1 cellular context compared by ENCODE assay signal in the genomic region with DNA sequence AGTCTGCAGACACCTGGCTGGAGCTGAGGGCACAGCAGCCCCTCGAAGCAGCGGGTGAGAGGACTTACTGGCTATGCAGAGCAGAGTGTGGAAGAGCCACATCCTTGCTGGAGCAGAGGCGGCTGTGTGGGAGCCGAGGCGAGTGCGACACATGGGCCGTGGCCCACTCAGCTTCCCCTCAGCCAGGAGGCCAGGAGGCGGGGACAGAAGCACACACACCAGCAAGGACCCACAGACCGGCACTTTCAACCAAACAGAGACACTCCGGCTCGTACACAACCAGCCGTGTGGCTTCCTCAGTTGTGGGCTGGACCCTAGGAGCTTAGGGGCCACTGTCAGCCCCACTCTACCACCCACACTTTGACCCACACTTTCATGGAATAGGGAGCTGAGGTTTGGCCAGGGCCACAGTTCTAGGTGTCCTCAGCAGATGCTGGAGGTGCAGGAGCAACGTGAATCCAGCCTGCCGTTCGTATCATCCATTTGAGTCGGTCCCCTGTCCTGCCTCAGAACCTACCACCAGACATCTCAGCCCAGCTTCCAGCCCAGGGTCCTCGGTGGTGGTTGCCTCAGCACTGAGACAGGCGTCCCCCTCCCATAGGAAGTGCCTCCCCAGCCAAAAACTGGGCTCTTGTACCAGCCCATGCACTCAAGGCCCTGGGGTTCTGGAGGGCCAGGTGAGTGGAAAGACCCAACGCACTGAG.
A peak's percentile ranks its signal among the peaks of the same experiment; 100 is the strongest.
TF ChIP-seq lines count a peak whose summit lies in the region.

Gene ITGAE, minus strand, starts transcription at position 146 of the 704 bp plus-strand sequence. Its CDS starts 44 bp downstream, at position 102.

TF ChIP-seq in HepG2, 621 proteins besides CTCF, POLR2A, EP300 and RAD21 (continues in another document):
- TF ChIP-seq HNF4G (IDR thresholded peaks at IDR 0.05; ENCODE audit: borderline replicate concordance, low read depth, low read length) (no peak), HNF4G (CRISPR knock-in tag; IDR thresholded peaks at IDR 0.05; ENCODE audit: borderline replicate concordance, low read depth) (0 out of 2 replicates have a peak, but pooled peaks have one; percentile 62), ZNF768 (CRISPR knock-in tag; IDR thresholded peaks at IDR 0.05) (peak; percentile 30; the same call in 1 of the 2 replicates), THYN1 (CRISPR knock-in tag; IDR thresholded peaks at IDR 0.05; ENCODE audit: borderline replicate concordance, low read depth) (no peak), ZNF326 (CRISPR knock-in tag; IDR thresholded peaks at IDR 0.05; ENCODE audit: borderline replicate concordance) (0 out of 2 replicates have a peak, but pooled peaks have one; percentile 4), ZNF562 (CRISPR knock-in tag; IDR thresholded peaks at IDR 0.05; ENCODE audit: borderline replicate concordance) (no peak), GABPB1 (CRISPR knock-in tag; IDR thresholded peaks at IDR 0.05) (0 out of 2 replicates have a peak, but pooled peaks have one; percentile 22), HNRNPLL (IDR thresholded peaks at IDR 0.05; ENCODE audit: low read depth, low read length, poor library complexity, severe bottlenecking) (peak; percentile 24), NFE2L1 (CRISPR knock-in tag; IDR thresholded peaks at IDR 0.05; ENCODE audit: borderline replicate concordance) (0 out of 2 replicates have a peak, but pooled peaks have one; percentile 36), EEA1 (CRISPR knock-in tag; IDR thresholded peaks at IDR 0.05; ENCODE audit: borderline replicate concordance) (0 out of 2 replicates have a peak, but pooled peaks have one; percentile 20), TBX2 (CRISPR knock-in tag; IDR thresholded peaks at IDR 0.05; ENCODE audit: borderline replicate concordance) (0 out of 2 replicates have a peak, but pooled peaks have one; percentile 11), ZNF660 (CRISPR knock-in tag; IDR thresholded peaks at IDR 0.05; ENCODE audit: borderline replicate concordance, low read depth) (no peak), SMAD1 (CRISPR knock-in tag; IDR thresholded peaks at IDR 0.05; ENCODE audit: borderline replicate concordance, low read depth) (0 out of 2 replicates have a peak, but pooled peaks have one; percentile 43), ZNF567 (CRISPR knock-in tag; IDR thresholded peaks at IDR 0.05; ENCODE audit: borderline replicate concordance) (0 out of 2 replicates have a peak, but pooled peaks have one; percentile 51), ZNF713 (CRISPR knock-in tag; IDR thresholded peaks at IDR 0.05) (0 out of 2 replicates have a peak, but pooled peaks have one; percentile 59), ZNF318 (CRISPR knock-in tag; IDR thresholded peaks at IDR 0.05) (0 out of 2 replicates have a peak, but pooled peaks have one; percentile 22), SRSF1 (optimal IDR thresholded peaks at IDR 0.05; ENCODE audit: low read depth, low read length) (peak; percentile 39), ZFY (CRISPR knock-in tag; IDR thresholded peaks at IDR 0.05) (peak; percentile 35; the same call in 1 of the 2 replicates), MYC (CRISPR knock-in tag; IDR thresholded peaks at IDR 0.05; ENCODE audit: borderline replicate concordance) (0 out of 2 replicates have a peak, but pooled peaks have one; percentile 29), ZNF639 (CRISPR knock-in tag; conservative IDR thresholded peaks at IDR 0.05) (no peak), ZNF343 (CRISPR knock-in tag; IDR thresholded peaks at IDR 0.05) (no peak), JARID2 (CRISPR knock-in tag; IDR thresholded peaks at IDR 0.05; ENCODE audit: insufficient replicate concordance) (no peak), SPEN (CRISPR knock-in tag; IDR thresholded peaks at IDR 0.05; ENCODE audit: low read depth) (no peak), EED (CRISPR knock-in tag; IDR thresholded peaks at IDR 0.05) (0 out of 2 replicates have a peak, but pooled peaks have one; percentile 13), AGO2 (optimal IDR thresholded peaks at IDR 0.05; ENCODE audit: low read depth, low read length) (peak; percentile 48), ELF1 (CRISPR knock-in tag; IDR thresholded peaks at IDR 0.05) (no peak), KLF13 (CRISPR knock-in tag; IDR thresholded peaks at IDR 0.05) (0 out of 2 replicates have a peak, but pooled peaks have one; percentile 71)
- TF ChIP-seq, protein P1, sequence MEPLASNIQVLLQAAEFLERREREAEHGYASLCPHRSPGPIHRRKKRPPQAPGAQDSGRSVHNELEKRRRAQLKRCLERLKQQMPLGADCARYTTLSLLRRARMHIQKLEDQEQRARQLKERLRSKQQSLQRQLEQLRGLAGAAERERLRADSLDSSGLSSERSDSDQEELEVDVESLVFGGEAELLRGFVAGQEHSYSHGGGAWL (CRISPR knock-in tag; IDR thresholded peaks at IDR 0.05) = 0 out of 2 replicates have a peak, but pooled peaks have one; percentile 27
- TF ChIP-seq, protein P2, sequence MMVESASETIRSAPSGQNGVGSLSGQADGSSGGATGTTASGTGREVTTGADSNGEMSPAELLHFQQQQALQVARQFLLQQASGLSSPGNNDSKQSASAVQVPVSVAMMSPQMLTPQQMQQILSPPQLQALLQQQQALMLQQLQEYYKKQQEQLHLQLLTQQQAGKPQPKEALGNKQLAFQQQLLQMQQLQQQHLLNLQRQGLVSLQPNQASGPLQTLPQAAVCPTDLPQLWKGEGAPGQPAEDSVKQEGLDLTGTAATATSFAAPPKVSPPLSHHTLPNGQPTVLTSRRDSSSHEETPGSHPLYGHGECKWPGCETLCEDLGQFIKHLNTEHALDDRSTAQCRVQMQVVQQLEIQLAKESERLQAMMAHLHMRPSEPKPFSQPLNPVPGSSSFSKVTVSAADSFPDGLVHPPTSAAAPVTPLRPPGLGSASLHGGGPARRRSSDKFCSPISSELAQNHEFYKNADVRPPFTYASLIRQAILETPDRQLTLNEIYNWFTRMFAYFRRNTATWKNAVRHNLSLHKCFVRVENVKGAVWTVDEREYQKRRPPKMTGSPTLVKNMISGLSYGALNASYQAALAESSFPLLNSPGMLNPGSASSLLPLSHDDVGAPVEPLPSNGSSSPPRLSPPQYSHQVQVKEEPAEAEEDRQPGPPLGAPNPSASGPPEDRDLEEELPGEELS (CRISPR knock-in tag; IDR thresholded peaks at IDR 0.05) = 0 out of 2 replicates have a peak, but pooled peaks have one; percentile 8
- TF ChIP-seq, protein P3, sequence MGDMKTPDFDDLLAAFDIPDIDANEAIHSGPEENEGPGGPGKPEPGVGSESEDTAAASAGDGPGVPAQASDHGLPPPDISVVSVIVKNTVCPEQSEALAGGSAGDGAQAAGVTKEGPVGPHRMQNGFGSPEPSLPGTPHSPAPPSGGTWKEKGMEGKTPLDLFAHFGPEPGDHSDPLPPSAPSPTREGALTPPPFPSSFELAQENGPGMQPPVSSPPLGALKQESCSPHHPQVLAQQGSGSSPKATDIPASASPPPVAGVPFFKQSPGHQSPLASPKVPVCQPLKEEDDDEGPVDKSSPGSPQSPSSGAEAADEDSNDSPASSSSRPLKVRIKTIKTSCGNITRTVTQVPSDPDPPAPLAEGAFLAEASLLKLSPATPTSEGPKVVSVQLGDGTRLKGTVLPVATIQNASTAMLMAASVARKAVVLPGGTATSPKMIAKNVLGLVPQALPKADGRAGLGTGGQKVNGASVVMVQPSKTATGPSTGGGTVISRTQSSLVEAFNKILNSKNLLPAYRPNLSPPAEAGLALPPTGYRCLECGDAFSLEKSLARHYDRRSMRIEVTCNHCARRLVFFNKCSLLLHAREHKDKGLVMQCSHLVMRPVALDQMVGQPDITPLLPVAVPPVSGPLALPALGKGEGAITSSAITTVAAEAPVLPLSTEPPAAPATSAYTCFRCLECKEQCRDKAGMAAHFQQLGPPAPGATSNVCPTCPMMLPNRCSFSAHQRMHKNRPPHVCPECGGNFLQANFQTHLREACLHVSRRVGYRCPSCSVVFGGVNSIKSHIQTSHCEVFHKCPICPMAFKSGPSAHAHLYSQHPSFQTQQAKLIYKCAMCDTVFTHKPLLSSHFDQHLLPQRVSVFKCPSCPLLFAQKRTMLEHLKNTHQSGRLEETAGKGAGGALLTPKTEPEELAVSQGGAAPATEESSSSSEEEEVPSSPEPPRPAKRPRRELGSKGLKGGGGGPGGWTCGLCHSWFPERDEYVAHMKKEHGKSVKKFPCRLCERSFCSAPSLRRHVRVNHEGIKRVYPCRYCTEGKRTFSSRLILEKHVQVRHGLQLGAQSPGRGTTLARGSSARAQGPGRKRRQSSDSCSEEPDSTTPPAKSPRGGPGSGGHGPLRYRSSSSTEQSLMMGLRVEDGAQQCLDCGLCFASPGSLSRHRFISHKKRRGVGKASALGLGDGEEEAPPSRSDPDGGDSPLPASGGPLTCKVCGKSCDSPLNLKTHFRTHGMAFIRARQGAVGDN (CRISPR knock-in tag; IDR thresholded peaks at IDR 0.05) = peak; percentile 78
- TF ChIP-seq, protein P4, sequence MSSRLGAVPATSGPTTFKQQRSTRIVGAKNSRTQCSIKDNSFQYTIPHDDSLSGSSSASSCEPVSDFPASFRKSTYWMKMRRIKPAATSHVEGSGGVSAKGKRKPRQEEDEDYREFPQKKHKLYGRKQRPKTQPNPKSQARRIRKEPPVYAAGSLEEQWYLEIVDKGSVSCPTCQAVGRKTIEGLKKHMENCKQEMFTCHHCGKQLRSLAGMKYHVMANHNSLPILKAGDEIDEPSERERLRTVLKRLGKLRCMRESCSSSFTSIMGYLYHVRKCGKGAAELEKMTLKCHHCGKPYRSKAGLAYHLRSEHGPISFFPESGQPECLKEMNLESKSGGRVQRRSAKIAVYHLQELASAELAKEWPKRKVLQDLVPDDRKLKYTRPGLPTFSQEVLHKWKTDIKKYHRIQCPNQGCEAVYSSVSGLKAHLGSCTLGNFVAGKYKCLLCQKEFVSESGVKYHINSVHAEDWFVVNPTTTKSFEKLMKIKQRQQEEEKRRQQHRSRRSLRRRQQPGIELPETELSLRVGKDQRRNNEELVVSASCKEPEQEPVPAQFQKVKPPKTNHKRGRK (CRISPR knock-in tag; IDR thresholded peaks at IDR 0.05) = 0 out of 2 replicates have a peak, but pooled peaks have one; percentile 30
